31 cellular contexts compared by ENCODE assay signal in the genomic region with DNA sequence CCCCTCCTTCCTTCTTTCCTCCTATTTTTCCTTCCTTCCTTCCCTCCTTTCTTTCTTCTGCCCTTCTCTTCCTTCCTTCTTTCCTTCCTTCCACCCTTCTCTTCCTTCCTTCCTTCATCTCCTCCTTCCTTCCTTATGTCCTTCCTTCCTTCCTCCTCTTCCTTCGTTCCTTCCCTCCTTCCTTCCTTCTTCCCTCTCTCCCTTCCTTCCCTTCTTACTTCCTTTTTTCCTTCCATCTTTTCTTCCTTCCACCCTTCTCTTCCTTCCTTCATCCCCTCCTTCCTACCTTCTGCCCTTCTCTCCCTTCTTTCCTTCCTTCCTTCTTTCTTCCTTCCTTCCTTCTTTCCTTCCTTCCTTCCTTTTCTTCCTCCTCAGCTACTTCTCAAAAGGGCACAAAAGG.
"Had no signal": no experiment of that assay in that cellular context is flagged by ENCODE, and none has a peak within 500 bp of the region (broad histone marks: within the 10 kb centered on the region; RNA-seq: fewer than 3 reads in every experiment).

No MANE protein-coding gene starts in this region.

- ATAC-seq: natural killer cell; psoas muscle; right cardiac atrium; sciatic nerve; stimulated activated memory B cell treated with anti-CD40 and anti-IgM and Interleukin-4, amounts not matched to agents 10 μg/mL and 1 μg/mL and 100 μg/mL, for 72 hours; stimulated activated naive CD8-positive, alpha-beta T cell treated with anti-CD3 and anti-CD28 coated beads, Interleukin-15, amount 100 ng/mL, for 72 hours; stimulated activated naive CD8-positive, alpha-beta T cell treated with anti-CD3 and anti-CD28 coated beads, Interleukin-15, Interleukin-2, amounts not matched to agents 100 U/mL and 50 U/mL, for 24 hours; upper lobe of right lung had no signal

- H3K9me3 ChIP-seq: ovary, psoas muscle, suprapubic skin, testis, tibial artery, transverse colon, upper lobe of right lung, uterus had no signal

- H3K27ac Mint-ChIP-seq: natural killer cell; nephron; neural progenitor cell; progenitor cell of endocrine pancreas; stimulated activated memory B cell treated with anti-CD40 and anti-IgM and Interleukin-4, amounts not matched to agents 10 μg/mL and 1 μg/mL and 100 μg/mL, for 72 hours; stimulated activated naive CD8-positive, alpha-beta T cell treated with anti-CD3 and anti-CD28 coated beads, Interleukin-15, amount 100 ng/mL, for 72 hours; type B pancreatic cell had no signal

- H3K36me3 ChIP-seq: neural progenitor cell, ovary, spleen, suprapubic skin, tibial artery, transverse colon, upper lobe of right lung, uterus had no signal

- H3K9me3 Mint-ChIP-seq: natural killer cell, nephron, neural progenitor cell, type B pancreatic cell had no signal

- H3K4me2 ChIP-seq: neural progenitor cell, smooth muscle cell had no signal

- H3K9ac ChIP-seq: neural progenitor cell, parathyroid adenoma had no signal

- DNase-seq: natural killer cell; occipital lobe; ovary; posterior cingulate gyrus; psoas muscle; right cardiac atrium; spleen; stimulated activated CD4-positive, alpha-beta T cell treated with anti-CD3 and anti-CD28 coated beads, Interleukin-12 subunit alpha, Interleukin-12 subunit beta, amount 100 ng/mL, for 4 hours; stimulated activated CD4-positive, alpha-beta T cell treated with anti-CD3 and anti-CD28 coated beads, Interleukin-1b, Interleukin-23, amount 100 ng/mL, for 48 hours; stimulated activated CD4-positive, alpha-beta T cell treated with anti-CD3 and anti-CD28 coated beads, Interleukin-4, amount 100 ng/mL, for 1 hour; stimulated activated CD4-positive, alpha-beta T cell treated with anti-CD3 and anti-CD28 coated beads, Interleukin-4, amount 100 ng/mL, for 4 hours; stimulated activated CD8-positive, alpha-beta memory T cell treated with anti-CD3 and anti-CD28 coated beads, Interleukin-4, amount 100 ng/mL, for 48 hours; stimulated activated naive CD4-positive, alpha-beta T cell; stimulated activated naive CD8-positive, alpha-beta T cell treated with anti-CD3 and anti-CD28 coated beads, Interleukin-15, amount 100 ng/mL, for 72 hours; stimulated activated naive CD8-positive, alpha-beta T cell treated with anti-CD3 and anti-CD28 coated beads, Interleukin-15, Interleukin-2, amounts not matched to agents 100 U/mL and 50 U/mL, for 24 hours; substantia nigra; testis; tibial artery; transverse colon; upper lobe of right lung; uterus had no signal

- H3K4me1 Mint-ChIP-seq: natural killer cell; nephron; neural progenitor cell; stimulated activated memory B cell treated with anti-CD40 and anti-IgM and Interleukin-4, amounts not matched to agents 10 μg/mL and 1 μg/mL and 100 μg/mL, for 72 hours; stimulated activated naive CD8-positive, alpha-beta T cell treated with anti-CD3 and anti-CD28 coated beads, Interleukin-15, amount 100 ng/mL, for 72 hours had no signal

- H3K27me3 Mint-ChIP-seq: stimulated activated memory B cell treated with anti-CD40 and anti-IgM and Interleukin-4, amounts not matched to agents 10 μg/mL and 1 μg/mL and 100 μg/mL, for 72 hours had no signal

- H3K27ac ChIP-seq: neural progenitor cell, ovary, parathyroid adenoma, psoas muscle, skin epidermis, spleen, suprapubic skin, testis, tibial artery, transverse colon, upper lobe of right lung, uterus had no signal

- H3K4me3 ChIP-seq: neural progenitor cell, ovary, psoas muscle, skin epidermis, smooth muscle cell, spleen, suprapubic skin, testis, tibial artery, transverse colon, upper lobe of right lung, uterus had no signal

- H3K27me3 ChIP-seq: neural progenitor cell, ovary, suprapubic skin, testis, tibial artery, transverse colon, uterus had no signal

- H3K4me1 ChIP-seq: neural progenitor cell, parathyroid adenoma, psoas muscle, spleen, suprapubic skin, testis, tibial artery, transverse colon, upper lobe of right lung, uterus had no signal

- H3K36me3 Mint-ChIP-seq: natural killer cell; neural progenitor cell; stimulated activated memory B cell treated with anti-CD40 and anti-IgM and Interleukin-4, amounts not matched to agents 10 μg/mL and 1 μg/mL and 100 μg/mL, for 72 hours; type B pancreatic cell had no signal

- H3K79me2 ChIP-seq: parathyroid adenoma had no signal

- H3K4me3 Mint-ChIP-seq: natural killer cell; nephron; neural progenitor cell; stimulated activated memory B cell treated with anti-CD40 and anti-IgM and Interleukin-4, amounts not matched to agents 10 μg/mL and 1 μg/mL and 100 μg/mL, for 72 hours; stimulated activated naive CD8-positive, alpha-beta T cell treated with anti-CD3 and anti-CD28 coated beads, Interleukin-15, amount 100 ng/mL, for 72 hours; type B pancreatic cell had no signal

- H2AFZ ChIP-seq: neural progenitor cell, parathyroid adenoma had no signal
